Comparison of ENCODE assay signal across 1 cellular context in the genomic region with DNA sequence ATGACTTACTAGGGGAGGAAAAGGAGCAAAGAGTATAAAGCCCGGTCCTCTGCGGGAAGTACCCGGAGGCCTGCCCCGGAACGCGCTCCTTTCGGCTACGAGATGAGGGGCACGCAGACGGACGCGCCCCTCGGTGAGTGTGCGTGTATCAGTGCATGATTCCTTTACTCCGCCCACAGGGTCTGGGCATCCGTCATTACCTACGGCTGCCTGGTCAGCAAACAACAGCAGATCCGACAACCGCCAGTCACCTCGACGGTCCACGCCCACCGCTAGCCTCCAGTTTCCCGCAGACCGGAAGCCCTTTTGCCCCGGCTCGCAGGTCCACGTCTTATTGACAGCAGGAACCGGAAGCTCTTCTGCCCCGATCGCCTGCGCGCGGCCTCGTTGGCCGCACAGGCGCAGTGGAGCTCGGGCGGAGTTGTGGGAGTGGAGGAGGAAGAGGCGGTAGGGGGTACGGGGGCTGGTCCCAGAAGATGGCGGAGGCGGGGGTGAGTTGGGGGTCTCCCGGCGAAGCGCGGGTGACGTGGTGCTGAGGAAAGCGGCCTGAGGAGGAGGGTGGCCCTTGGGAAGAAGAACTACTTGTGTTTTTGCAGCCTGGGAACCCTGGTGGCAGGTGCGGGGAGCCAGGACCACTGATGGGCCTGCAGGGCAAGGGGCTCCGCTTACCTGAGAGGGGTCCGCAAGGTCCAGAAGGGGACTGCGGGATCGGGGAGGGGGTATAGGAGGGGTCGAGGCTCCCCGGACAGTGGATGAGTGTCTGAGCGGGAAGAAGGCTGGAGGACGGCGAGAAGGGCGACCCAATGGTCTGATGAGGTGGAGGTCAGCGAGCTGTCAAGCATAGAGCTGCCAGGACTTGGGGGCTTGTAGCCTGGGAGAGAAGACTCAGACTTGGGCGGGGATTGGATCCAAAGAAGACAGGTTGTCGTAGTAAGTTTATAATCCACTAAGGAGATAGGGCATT.
TF ChIP-seq lines count a peak whose summit lies in the region.

Gene INSIG2 (plus strand): TSS at position 421 of the 964 bp plus-strand sequence. CDS start 8,086 bp downstream, outside the sequence.

TF ChIP-seq in WTC11, 78 proteins besides CTCF, POLR2A, EP300 and RAD21 (continued from another document):
- no peak for TF ChIP-seq ZNF425 (CRISPR knock-in tag; conservative IDR thresholded peaks at IDR 0.05)
